1 cellular context compared by ENCODE assay signal in genomic region chr4:36325916-36326315, GRCh38.
TF ChIP-seq lines count a peak whose summit lies in the region.

No MANE protein-coding gene starts in this region.

TF ChIP-seq in GM12878, 131 proteins besides CTCF, POLR2A, EP300 and RAD21 (continued from another document):
- TF ChIP-seq CUX1 (IDR thresholded peaks at IDR 0.05; ENCODE audit: insufficient replicate concordance, low read depth, low read length) (no peak), RUNX3 (IDR thresholded peaks at IDR 0.05; ENCODE audit: low read length) (0 out of 2 replicates have a peak, but pooled peaks have one; percentile 0), NRF1 (conservative IDR thresholded peaks at IDR 0.05; ENCODE audit: low read depth, low read length) (no peak), BCL11A (IDR thresholded peaks at IDR 0.05; ENCODE audit: low read depth, low read length) (no peak)
